Comparison of ENCODE assay signal across 9 cellular contexts in the genomic region with DNA sequence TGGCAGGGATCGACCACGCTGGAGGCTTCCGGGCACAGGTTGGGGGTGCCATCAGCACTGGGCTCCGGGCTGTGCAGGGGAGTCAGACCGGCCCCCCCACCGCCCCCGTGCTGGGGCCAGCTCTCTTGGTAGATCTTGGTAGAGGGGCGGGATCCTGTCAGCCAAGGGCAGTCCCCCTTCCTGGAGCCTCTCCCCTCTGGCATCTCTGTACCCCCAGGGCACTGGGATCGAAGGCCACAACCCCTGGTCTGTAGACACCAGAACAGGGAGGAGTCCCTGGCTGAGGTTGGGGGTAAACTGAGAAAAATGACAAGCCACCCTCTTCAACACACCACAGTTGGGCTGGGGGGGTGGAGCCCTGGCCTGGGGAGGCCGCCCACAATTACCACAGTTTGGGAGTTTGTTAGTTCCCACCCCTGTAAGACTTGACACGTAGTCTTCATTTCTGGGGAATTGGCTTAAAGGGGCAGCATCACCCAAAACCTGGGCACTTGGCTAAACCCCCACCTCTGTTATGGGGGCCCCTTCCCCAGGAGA. TPM values are rescaled to one million over a fixed set of nuclear protein-coding genes. Genes with fewer than 3 reads are reported as not detected.
DNase-seq lines count a peak whose midpoint lies in the region; ATAC-seq and TF ChIP-seq lines count a peak whose summit lies in the region.
"Had no signal": no experiment of that assay in that cellular context is flagged by ENCODE, and none has a peak within 500 bp of the region (broad histone marks: within the 10 kb centered on the region; RNA-seq: fewer than 3 reads in every experiment).

No MANE protein-coding gene starts in this region.

- peaks cover 8% of the 10 kb centered on the region for H3K4me1 Mint-ChIP-seq in activated naive CD8-positive, alpha-beta T cell (ENCODE audit: low read depth)

- CTCF ChIA-PET in IMR-90 (lab: Yijun Ruan, JAX) = interaction anchor here (0.6 to 2.5 kb wide), 2 partner anchors 16 to 28 kb away, joined by 3 to 16 read pairs; no protein-coding TSS in a partner anchor

- H3K9me3 ChIP-seq in IMR-90 (ENCODE audit: control insufficient read depth, insufficient read depth, low read length) = no peaks in the 10 kb centered on the region
- no peaks in the 10 kb centered on the region for H3K9me3 ChIP-seq in iPS-18a (ENCODE audit: control insufficient read depth, low read depth, low read length)
- H3K9me3 ChIP-seq in suprapubic skin = no peaks in the 10 kb centered on the region

- BruUV-seq in IMR-90 (replicated peaks; lab: Mats Ljungman, UMichigan) = no TSS peak

- H2BK120ac ChIP-seq in IMR-90 (ENCODE audit: low read depth, low read length) = peak overlapping the region; percentile 39; the same call in 1 of the 2 replicates

- dilution Hi-C loops in IMR-90 (cut with HindIII; ENCODE audit: low sequenced_read_pairs, unreplicated experiment) = no loop called here

- no peak for TF ChIP-seq RAD21 in IMR-90 (IDR thresholded peaks at IDR 0.05; ENCODE audit: low read length)

- TF ChIP-seq CTCF in IMR-90 (conservative IDR thresholded peaks at IDR 0.05; ENCODE audit: low read depth, low read length) (no peak), suprapubic skin (IDR thresholded peaks at IDR 0.05) (no peak)

- H3K4ac ChIP-seq in IMR-90 (ENCODE audit: low read depth, low read length) = peak overlapping the region; percentile 93

- peaks cover 3% of the 10 kb centered on the region; the same call in 1 of the 2 replicates for H3K27me3 ChIP-seq in IMR-90 (ENCODE audit: control insufficient read depth, insufficient read depth, low read length)
- H3K27me3 ChIP-seq in iPS-18a (ENCODE audit: control insufficient read depth, insufficient read depth, low read length) = peaks cover 53% of the 10 kb centered on the region
- no peaks in the 10 kb centered on the region for H3K27me3 ChIP-seq in suprapubic skin

- no peaks in the 10 kb centered on the region for H3K36me3 Mint-ChIP-seq in activated naive CD8-positive, alpha-beta T cell

- peaks cover 7% of the 10 kb centered on the region for H3K4me1 ChIP-seq in IMR-90 (ENCODE audit: control insufficient read depth, insufficient read depth, low read length)
- H3K4me1 ChIP-seq in iPS-18a (ENCODE audit: control insufficient read depth, low read depth, low read length) = peaks cover 7% of the 10 kb centered on the region
- peaks cover 28% of the 10 kb centered on the region for H3K4me1 ChIP-seq in suprapubic skin

- H3K4me2 ChIP-seq in IMR-90 (ENCODE audit: low read depth, low read length) = peak overlapping the region; percentile 93

- H4K91ac ChIP-seq in IMR-90 (ENCODE audit: insufficient read depth, low read depth, low read length) = peak overlapping the region; percentile 66

- H2AK9ac ChIP-seq in IMR-90 (replicated peaks; ENCODE audit: low read depth, low read length, poor library complexity) = peak overlapping the region; percentile 94

- no peak overlapping the region for H2BK20ac ChIP-seq in IMR-90 (ENCODE audit: low read depth, low read length)

- H3K18ac ChIP-seq in IMR-90 (ENCODE audit: low read depth, low read length) = peak overlapping the region; percentile 18; the same call in 1 of the 2 replicates

- no peak for TF ChIP-seq POLR2A in IMR-90 (IDR thresholded peaks at IDR 0.05; ENCODE audit: low read depth, low read length)
- no peak for TF ChIP-seq POLR2A in suprapubic skin (IDR thresholded peaks at IDR 0.05)

- H3K4me3 Mint-ChIP-seq in activated naive CD8-positive, alpha-beta T cell = peak overlapping the region; percentile 52

- peak overlapping the region; percentile 96 for H3K4me3 ChIP-seq in IMR-90 (ENCODE audit: insufficient read depth, low read depth, low read length)
- H3K4me3 ChIP-seq in iPS-18a (ENCODE audit: low read length) = peak overlapping the region; percentile 66
- peak overlapping the region; percentile 65 for H3K4me3 ChIP-seq in suprapubic skin

- peak overlapping the region; percentile 96; the same call in 1 of the 2 replicates for H3K23ac ChIP-seq in IMR-90 (ENCODE audit: low read depth, low read length)

- H4K20me1 ChIP-seq in IMR-90 (ENCODE audit: insufficient read depth, low read length) = no peaks in the 10 kb centered on the region

- no peaks in the 10 kb centered on the region for H3K9me3 Mint-ChIP-seq in activated naive CD8-positive, alpha-beta T cell (ENCODE audit: low read depth)

- H3K36me3 ChIP-seq in IMR-90 (ENCODE audit: control insufficient read depth, insufficient read depth, low read length) (peaks cover 3% of the 10 kb centered on the region; the same call in 1 of the 2 replicates), iPS-18a (ENCODE audit: control insufficient read depth, low read depth, low read length) (no peaks in the 10 kb centered on the region), suprapubic skin (peaks cover 7% of the 10 kb centered on the region)

- DNase-seq in IMR-90 (no peak), suprapubic skin (ENCODE audit: low spot score in 2 of 2) (no peak), NCI-H1417 treated with DMSO at 0.1 percent for 48 hours (lab: John Stamatoyannopoulos, UW) (no peak)
- DNase-seq in effector CD8-positive, alpha-beta T cell (lab: John Stamatoyannopoulos, UW) = no peak
- DNase-seq in activated CD4-positive, alpha-beta T cell treated with anti-CD3 and anti-CD28 coated beads, Interleukin-2, amount 50 U/mL, for 4 hours = no peak
- DNase-seq: NCI-H1694 had no signal

- peak overlapping the region; percentile 28; the same call in 1 of the 2 replicates for H3K56ac ChIP-seq in IMR-90 (ENCODE audit: extremely low read depth, insufficient read depth, low read length)

- H2BK5ac ChIP-seq in IMR-90 (ENCODE audit: low read depth, low read length, poor library complexity, severe bottlenecking) = peak overlapping the region; percentile 82

- no peak for TF ChIP-seq EP300 in suprapubic skin (IDR thresholded peaks at IDR 0.05)

- H3K14ac ChIP-seq in IMR-90 (replicated peaks; ENCODE audit: low read depth, low read length) = peak overlapping the region; percentile 79

- peak overlapping the region; percentile 64 to 79; a peak in 2 of 4 replicates for H4K8ac ChIP-seq in IMR-90 (ENCODE audit: low read depth in 2 of 2, low read length in 2 of 2)

- no peak overlapping the region for H3K27ac Mint-ChIP-seq in activated naive CD8-positive, alpha-beta T cell

- H2AFZ ChIP-seq in IMR-90 (replicated peaks; ENCODE audit: low read length, poor library complexity) = peak overlapping the region; percentile 99

- H3K27ac ChIP-seq in IMR-90 (ENCODE audit: insufficient read depth, low read length) (peak overlapping the region; percentile 77), iPS-18a (ENCODE audit: low read length) (no peak overlapping the region), suprapubic skin (peak overlapping the region; percentile 37)

- peaks cover 4 to 20% of the 10 kb centered on the region in 2 experiments; a peak in 3 of 4 replicates for H3K79me1 ChIP-seq in IMR-90 (ENCODE audit: low read depth in 1 of 2, low read length in 2 of 2)

- no peak overlapping the region for H2BK15ac ChIP-seq in IMR-90 (ENCODE audit: low read depth, low read length)

- in situ Hi-C loops in IMR-90 (cut with MboI; ENCODE audit: low sequenced_read_pairs) = no loop called here

- WGBS in IMR-90 (ENCODE audit: extremely low coverage in 2 of 2, insufficient read length in 1 of 2), 2 experiments = no CpG with 5 or more reads among the region's 11 CpGs
- WGBS in suprapubic skin = 42% methylated on average over 2 of the region's 11 CpGs

- peaks cover 6% of the 10 kb centered on the region for H3K27me3 Mint-ChIP-seq in activated naive CD8-positive, alpha-beta T cell

- H3K9ac ChIP-seq in IMR-90 (ENCODE audit: low read depth, low read length) (peak overlapping the region; percentile 67), iPS-18a (ENCODE audit: low read length) (no peak overlapping the region)

- intact Hi-C loops in IMR-90 (cut with micrococcal nuclease) = no loop called here

- no peaks in the 10 kb centered on the region for H3K9me1 ChIP-seq in IMR-90 (ENCODE audit: insufficient read depth, low read length)

- H2AK5ac ChIP-seq in IMR-90 (ENCODE audit: low read depth, low read length) = peak overlapping the region; percentile 43; the same call in 1 of the 2 replicates

- ATAC-seq in IMR-90 (ENCODE audit: low read depth) (no peak; the same call in 1 of the 2 replicates), GM18907 (IDR thresholded peaks at IDR 0.05; ENCODE audit: unreplicated experiment) (no peak)

- H4K5ac ChIP-seq in IMR-90 (ENCODE audit: low read depth, low read length) = peak overlapping the region; percentile 56

- POLR2A ChIA-PET in IMR-90 (lab: Charles Lee; ENCODE audit: unreplicated experiment) = interaction anchor here (0.6 kb wide), 1 partner anchor 234 kb away, joined by 3 read pairs; no protein-coding TSS in a partner anchor

TF ChIP-seq in IMR-90, 13 proteins besides CTCF, POLR2A, EP300 and RAD21 (continues in another document):
- no peak for TF ChIP-seq MAFK (IDR thresholded peaks at IDR 0.05; ENCODE audit: low read depth, low read length)
- TF ChIP-seq, protein P1, sequence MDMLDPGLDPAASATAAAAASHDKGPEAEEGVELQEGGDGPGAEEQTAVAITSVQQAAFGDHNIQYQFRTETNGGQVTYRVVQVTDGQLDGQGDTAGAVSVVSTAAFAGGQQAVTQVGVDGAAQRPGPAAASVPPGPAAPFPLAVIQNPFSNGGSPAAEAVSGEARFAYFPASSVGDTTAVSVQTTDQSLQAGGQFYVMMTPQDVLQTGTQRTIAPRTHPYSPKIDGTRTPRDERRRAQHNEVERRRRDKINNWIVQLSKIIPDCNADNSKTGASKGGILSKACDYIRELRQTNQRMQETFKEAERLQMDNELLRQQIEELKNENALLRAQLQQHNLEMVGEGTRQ (IDR thresholded peaks at IDR 0.05; ENCODE audit: low read depth, low read length) = no peak

RNA-seq across cellular contexts. Expression of gene CERCAM, which starts 0.9 kb away (rescaled TPM):
- 15.1 and 16.1 TPM in 2 replicates for total RNA-seq in IMR-90 (2012; rRNA removed)
- 118 and 146 TPM in 2 replicates for polyA plus RNA-seq in IMR-90 (2012; rRNA removed)
- polyA plus RNA-seq in IMR-90 (2012; cell fraction: cytosol; rRNA removed) = 284 and 310 TPM in 2 replicates
- 98.6 and 199 TPM in 2 replicates for polyA plus RNA-seq in IMR-90 (2012; cell fraction: nucleus; rRNA removed; ENCODE audit: low replicate concordance)
- total RNA-seq in suprapubic skin = 10 to 100 TPM in 2 of 4 donors, 1 to 10 TPM in 2; 3.7 to 26.2 (median 11.3) TPM

RNA-seq across cellular contexts. Expression of gene ODF2, which starts 34.3 kb away (rescaled TPM):
- total RNA-seq in IMR-90 (2012; rRNA removed) = 46.4 and 59.2 TPM in 2 replicates
- 34.9 and 40.2 TPM in 2 replicates for polyA plus RNA-seq in IMR-90 (2012; rRNA removed)
- 10.1 and 11.6 TPM in 2 replicates for polyA plus RNA-seq in IMR-90 (2012; cell fraction: cytosol; rRNA removed)
- polyA plus RNA-seq in IMR-90 (2012; cell fraction: nucleus; rRNA removed; ENCODE audit: low replicate concordance) = 113 and 193 TPM in 2 replicates
- 10 to 100 TPM; 20.8 to 28.2 (median 24.7) TPM for total RNA-seq in suprapubic skin

RNA-seq across cellular contexts. Expression of gene URM1, which starts 50.4 kb away (rescaled TPM):
- total RNA-seq in IMR-90 (2012; rRNA removed) = 20.6 and 33.2 TPM in 2 replicates
- 66.9 and 75.6 TPM in 2 replicates for polyA plus RNA-seq in IMR-90 (2012; rRNA removed)
- 42.4 and 45.7 TPM in 2 replicates for polyA plus RNA-seq in IMR-90 (2012; cell fraction: cytosol; rRNA removed)
- 41.8 and 56.7 TPM in 2 replicates for polyA plus RNA-seq in IMR-90 (2012; cell fraction: nucleus; rRNA removed; ENCODE audit: low replicate concordance)
- 10 to 100 TPM; 30.2 to 37.6 (median 34.0) TPM for total RNA-seq in suprapubic skin
